ENCODE assay signal across 9 cellular contexts in the genomic region with DNA sequence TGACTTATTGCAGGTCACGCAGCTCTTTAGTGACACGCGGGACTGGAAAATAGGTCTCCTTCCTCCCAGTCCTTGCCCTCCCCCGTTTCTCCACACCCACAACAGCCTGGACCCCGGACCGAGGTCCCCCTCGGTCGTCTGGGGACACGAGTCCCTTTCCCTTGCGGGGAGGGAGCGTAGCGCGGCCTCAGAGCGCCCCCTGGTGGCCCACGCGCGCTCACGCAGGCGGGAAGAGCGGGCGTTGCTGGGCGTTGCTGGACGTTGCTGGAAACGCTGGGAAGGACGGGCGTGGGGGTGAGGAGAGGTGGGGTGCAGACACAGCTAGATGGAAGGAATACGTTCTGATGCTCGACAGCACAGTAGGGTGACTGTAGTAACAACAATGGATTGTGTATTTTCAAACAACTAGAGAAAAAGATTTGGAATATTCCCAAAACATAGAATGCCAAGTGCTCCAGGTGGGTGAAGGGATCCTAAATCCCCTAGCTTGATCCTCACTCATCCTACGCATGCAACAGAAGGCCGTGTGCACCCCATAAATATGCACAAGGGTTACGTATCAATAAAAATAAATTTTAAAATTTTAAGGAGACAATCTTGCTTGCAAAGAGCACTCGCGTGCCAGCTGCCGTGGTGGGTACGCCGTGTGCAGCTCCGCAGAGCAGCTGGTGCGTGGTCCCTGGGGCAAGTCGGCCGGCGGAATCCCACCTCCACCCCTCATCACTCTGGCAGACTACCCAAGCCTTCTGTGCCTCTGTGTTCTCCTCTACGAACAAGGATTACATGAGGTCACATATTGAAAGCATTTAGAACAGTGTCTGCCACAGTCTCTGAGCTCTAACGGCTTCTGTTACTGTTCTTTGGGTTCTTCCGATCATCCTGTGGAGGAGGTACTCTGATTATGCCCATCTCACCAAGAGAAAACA.
DNase-seq lines count a peak whose midpoint lies in the region; ATAC-seq lines count a peak whose summit lies in the region.
"Had no signal": no experiment of that assay in that cellular context is flagged by ENCODE, and none has a peak within 500 bp of the region (broad histone marks: within the 10 kb centered on the region; RNA-seq: fewer than 3 reads in every experiment).

No MANE protein-coding gene starts in this region.

- in situ Hi-C loops in KBM-7 (cut with MboI; ENCODE audit: low pct_unique_long_range_greater_than_20kb, low sequenced_read_pairs) = no loop called here

- H3K4me1 ChIP-seq in ES-I3 (ENCODE audit: insufficient read depth, low read length) = peaks cover 9% of the 10 kb centered on the region

- no peak overlapping the region for H3K4me3 Mint-ChIP-seq in stimulated activated memory B cell treated with anti-CD40 and anti-IgM and Interleukin-4, amounts not matched to agents 10 μg/mL and 1 μg/mL and 100 μg/mL, for 72 hours

- DNase-seq in KBM-7 = peak; percentile 75
- no peak for DNase-seq in SK-N-MC (ENCODE audit: low read depth, low spot score)
- peak; percentile 74 to 87 for DNase-seq in activated naive CD4-positive, alpha-beta T cell treated with anti-CD3 and anti-CD28 coated beads, Interleukin-2, amount 50 U/mL, for 72 hours (ENCODE audit: low spot score in 2 of 2)
- DNase-seq in left cardiac atrium = peak; percentile 72
- peak; percentile 86 for DNase-seq in retina

- H3K9me3 Mint-ChIP-seq in activated naive CD4-positive, alpha-beta T cell treated with anti-CD3 and anti-CD28 coated beads, Interleukin-2, amount 50 U/mL, for 72 hours = no peaks in the 10 kb centered on the region
- H3K9me3 Mint-ChIP-seq in stimulated activated memory B cell treated with anti-CD40 and anti-IgM and Interleukin-4, amounts not matched to agents 10 μg/mL and 1 μg/mL and 100 μg/mL, for 72 hours = no peaks in the 10 kb centered on the region

- peak; percentile 87 for ATAC-seq in activated naive CD4-positive, alpha-beta T cell treated with anti-CD3 and anti-CD28 coated beads, Interleukin-2, amount 50 U/mL, for 72 hours
- ATAC-seq in left cardiac atrium (peak; percentile 69 to 78), GM21717 (IDR thresholded peaks at IDR 0.05; ENCODE audit: unreplicated experiment) (no peak)
- ATAC-seq in stimulated activated memory B cell treated with anti-CD40 and anti-IgM and Interleukin-4, amounts not matched to agents 10 μg/mL and 1 μg/mL and 100 μg/mL, for 72 hours = no peak

- peak overlapping the region in 1 of 2 donors; percentile 40 for H3K27ac Mint-ChIP-seq in activated naive CD4-positive, alpha-beta T cell treated with anti-CD3 and anti-CD28 coated beads, Interleukin-2, amount 50 U/mL, for 72 hours
- H3K27ac Mint-ChIP-seq in stimulated activated memory B cell treated with anti-CD40 and anti-IgM and Interleukin-4, amounts not matched to agents 10 μg/mL and 1 μg/mL and 100 μg/mL, for 72 hours = no peak overlapping the region

- H3K27me3 Mint-ChIP-seq in stimulated activated memory B cell treated with anti-CD40 and anti-IgM and Interleukin-4, amounts not matched to agents 10 μg/mL and 1 μg/mL and 100 μg/mL, for 72 hours = peaks cover 84% of the 10 kb centered on the region

- H3K36me3 Mint-ChIP-seq in activated naive CD4-positive, alpha-beta T cell treated with anti-CD3 and anti-CD28 coated beads, Interleukin-2, amount 50 U/mL, for 72 hours = no peaks in the 10 kb centered on the region
- H3K36me3 Mint-ChIP-seq in stimulated activated memory B cell treated with anti-CD40 and anti-IgM and Interleukin-4, amounts not matched to agents 10 μg/mL and 1 μg/mL and 100 μg/mL, for 72 hours = no peaks in the 10 kb centered on the region

- H3K9me3 ChIP-seq in ES-I3 (ENCODE audit: control insufficient read depth, insufficient read depth, low read length) (no peaks in the 10 kb centered on the region), SK-N-MC (ENCODE audit: low read depth, low read length) (no peaks in the 10 kb centered on the region)

- intact Hi-C loops in left cardiac atrium (cut with DNase I) = loop anchor here (2.0 to 5.0 kb wide), 3 partner anchors 45 to 95 kb away; no protein-coding TSS in a partner anchor

- H3K4me1 Mint-ChIP-seq in stimulated activated memory B cell treated with anti-CD40 and anti-IgM and Interleukin-4, amounts not matched to agents 10 μg/mL and 1 μg/mL and 100 μg/mL, for 72 hours = peaks cover 12% of the 10 kb centered on the region

- H3K9ac ChIP-seq in ES-I3 (ENCODE audit: low read depth, low read length) (peak overlapping the region; percentile 32; the same call in 1 of the 2 replicates), SK-N-MC (ENCODE audit: insufficient read length) (no peak overlapping the region)

- H3K27ac ChIP-seq in SK-N-MC = no peak overlapping the region
- H3K27ac ChIP-seq: epithelial cell of prostate had no signal

- H3K36me3 ChIP-seq in ES-I3 (ENCODE audit: insufficient read depth, low read length) (no peaks in the 10 kb centered on the region), SK-N-MC (ENCODE audit: insufficient read depth, low read length) (no peaks in the 10 kb centered on the region)

- peak overlapping the region; percentile 53 for H3K4me3 ChIP-seq in SK-N-MC

Comparison
In these comparisons a context has a peak if more than half of its experiments do, and no peak if none do; other contexts are left out.
1. ATAC-seq: peak in activated naive CD4-positive, alpha-beta T cell treated with anti-CD3 and anti-CD28 coated beads, Interleukin-2, amount 50 U/mL, for 72 hours (2 of 2) and left cardiac atrium (2 of 2); none in stimulated activated memory B cell treated with anti-CD40 and anti-IgM and Interleukin-4, amounts not matched to agents 10 μg/mL and 1 μg/mL and 100 μg/mL, for 72 hours (single experiment) and GM21717 (single experiment).